In the genomic region with DNA sequence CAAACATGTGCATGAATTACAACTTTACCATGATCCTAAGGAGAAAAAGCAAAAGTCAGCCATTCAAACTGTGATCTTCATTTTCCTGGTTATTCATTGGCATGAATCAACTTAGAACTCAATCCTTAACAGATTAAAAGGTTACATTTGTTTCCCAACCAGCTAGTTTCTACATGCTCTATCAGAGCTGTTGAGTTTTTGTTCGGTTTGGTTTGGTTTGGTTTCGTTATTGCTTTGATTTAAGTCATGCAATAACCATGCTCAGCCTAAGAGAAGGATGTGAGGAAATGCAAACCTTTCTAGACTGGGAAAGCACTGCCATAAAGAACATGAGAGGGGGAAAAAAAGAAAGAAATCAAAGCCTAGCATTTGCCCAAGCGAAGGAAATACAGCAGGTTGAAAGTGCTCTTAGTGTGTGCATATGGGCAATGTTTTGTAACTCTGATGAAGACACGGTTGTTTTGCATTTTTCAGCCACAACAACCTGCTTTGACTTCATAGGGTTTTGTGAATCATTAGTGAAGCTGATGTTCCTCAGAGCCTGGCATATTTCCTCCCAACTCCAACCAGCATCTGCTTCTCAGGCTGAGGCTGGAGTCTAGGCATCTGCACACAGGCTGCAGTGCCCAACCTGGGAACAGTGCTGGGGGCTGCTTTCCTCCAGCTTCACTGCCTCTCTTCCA, we compare ENCODE assay signal across 12 cellular contexts.
DNase-seq lines count a peak whose midpoint lies in the region; ATAC-seq and TF ChIP-seq lines count a peak whose summit lies in the region.
"Had no signal": no experiment of that assay in that cellular context is flagged by ENCODE, and none has a peak within 500 bp of the region (broad histone marks: within the 10 kb centered on the region; RNA-seq: fewer than 3 reads in every experiment).

No MANE protein-coding gene starts in this region.

- no peaks in the 10 kb centered on the region for H4K20me1 ChIP-seq in KMS-11 (ENCODE audit: insufficient read depth)

- H3K27me3 ChIP-seq in KMS-11 (ENCODE audit: insufficient read depth, low read depth), result no peaks in the 10 kb centered on the region

- H3K4me2 ChIP-seq in KMS-11, result peak overlapping the region; percentile 39; the same call in 1 of the 2 replicates

- peak overlapping the region; percentile 18; the same call in 1 of the 2 replicates for H2AFZ ChIP-seq in KMS-11 (ENCODE audit: low read depth)

- H3K4me3 ChIP-seq in KMS-11 (IDR thresholded peaks at IDR 0.05; ENCODE audit: insufficient read depth, low read depth, low read length), result no peak overlapping the region
- H3K4me3 ChIP-seq in fibroblast of villous mesenchyme (ENCODE audit: low read depth, low read length), result no peak overlapping the region
- H3K4me3 ChIP-seq: breast epithelium had no signal

- H3K4me1 ChIP-seq in KMS-11 (ENCODE audit: low read depth, poor library complexity, severe bottlenecking), result no peaks in the 10 kb centered on the region
- H3K4me1 ChIP-seq: breast epithelium had no signal

- peak; percentile 49 for ATAC-seq in GM18517 (IDR thresholded peaks at IDR 0.05; ENCODE audit: unreplicated experiment)
- ATAC-seq in GM21423 (IDR thresholded peaks at IDR 0.05; ENCODE audit: unreplicated experiment), result peak; percentile 70
- ATAC-seq: sciatic nerve had no signal

- TF ChIP-seq CTCF in KMS-11 (conservative IDR thresholded peaks at IDR 0.05; ENCODE audit: low read depth, low read length) (no peak), fibroblast of villous mesenchyme (IDR thresholded peaks at IDR 0.05; ENCODE audit: insufficient read depth, low read depth, low read length) (no peak)

- H3K36me3 ChIP-seq in KMS-11 (ENCODE audit: insufficient read depth), result no peaks in the 10 kb centered on the region
- H3K36me3 ChIP-seq: breast epithelium had no signal

- H3K9ac ChIP-seq in KMS-11, result no peak overlapping the region

- H3K27ac ChIP-seq in KMS-11, result no peak overlapping the region
- H3K27ac ChIP-seq: breast epithelium had no signal

- no peaks in the 10 kb centered on the region for H3K79me2 ChIP-seq in KMS-11 (ENCODE audit: insufficient read depth, low read depth)

- peak; percentile 12 for DNase-seq in fibroblast of villous mesenchyme (ENCODE audit: low read depth)
- DNase-seq in DMS114 treated with DMSO at 0.1 percent for 48 hours (lab: John Stamatoyannopoulos, UW; ENCODE audit: unreplicated experiment), result no peak
- no peak for DNase-seq in COLO829 (ENCODE audit: low spot score)
- DNase-seq in SHP77 (lab: John Stamatoyannopoulos, UW), result no peak
- DNase-seq: erythroblast, NCI-H1436, T1000 had no signal
